Comparison of ENCODE assay signal across 9 cellular contexts in genomic region chr16:84836234-84836647, GRCh38. TPM values are rescaled to one million over a fixed set of nuclear protein-coding genes. Genes with fewer than 3 reads are reported as not detected.
A peak's percentile ranks its signal among the peaks of the same experiment; 100 is the strongest.
DNase-seq lines count a peak whose midpoint lies in the region; ATAC-seq and TF ChIP-seq lines count a peak whose summit lies in the region.
"Had no signal": no experiment of that assay in that cellular context is flagged by ENCODE, and none has a peak within 500 bp of the region (broad histone marks: within the 10 kb centered on the region; RNA-seq: fewer than 3 reads in every experiment).

No MANE protein-coding gene starts in this region.

- TF ChIP-seq CTCF in lung (IDR thresholded peaks at IDR 0.05; ENCODE audit: control extremely low read depth, extremely low read depth) (no peak), WERI-Rb-1 (IDR thresholded peaks at IDR 0.05; ENCODE audit: low read depth, low read length) (no peak)

- H3K36me3 ChIP-seq in lung (ENCODE audit: control insufficient read depth in 2 of 2, insufficient read depth in 2 of 2, low read length in 2 of 2) = peaks cover 0 to 5% of the 10 kb centered on the region in 2 donors
- no peaks in the 10 kb centered on the region for H3K36me3 ChIP-seq in WERI-Rb-1

- H3K27ac ChIP-seq in lung (ENCODE audit: low read depth in 1 of 2, low read length in 1 of 2) (peak overlapping the region in 1 of 2 donors; percentile 58), WERI-Rb-1 (no peak overlapping the region)

- H3K27me3 ChIP-seq in lung (ENCODE audit: control insufficient read depth, insufficient read depth) (no peaks in the 10 kb centered on the region), WERI-Rb-1 (ENCODE audit: insufficient read depth, low read depth, severe bottlenecking) (no peaks in the 10 kb centered on the region)

- WGBS in lung, 2 donors = 28 to 32% methylated on average over 16 of the region's 16 CpGs

- peak; percentile 41 for ATAC-seq in lung (ENCODE audit: insufficient read depth, low FRiP score)

- peak; percentile 98 for DNase-seq in LHCN-M2 (ENCODE audit: low read depth)
- DNase-seq in epidermal melanocyte (ENCODE audit: insufficient read length, low spot score) = peak; percentile 85
- DNase-seq in lung (ENCODE audit: low spot score) = peak; percentile 63
- peak; percentile 87 for DNase-seq in ureter (ENCODE audit: low spot score)
- no peak for DNase-seq in WERI-Rb-1
- no peak for DNase-seq in erythroblast (lab: John Stamatoyannopoulos, UW)
- no peak for DNase-seq in mesenteric fat pad (ENCODE audit: low spot score)
- DNase-seq in NCI-H1048 (lab: John Stamatoyannopoulos, UW) = no peak
- DNase-seq: activated CD4-positive, CD25-positive, alpha-beta regulatory T cell had no signal

- TF ChIP-seq POLR2A in erythroblast (IDR thresholded peaks at IDR 0.05; ENCODE audit: low read length) = no peak

- H3K9me3 ChIP-seq in lung (ENCODE audit: control insufficient read depth in 2 of 2, insufficient read depth in 1 of 2, low read length in 1 of 2) (no peaks in the 10 kb centered on the region), WERI-Rb-1 (ENCODE audit: severe bottlenecking) (no peaks in the 10 kb centered on the region)

- no peak overlapping the region for H3K4me3 ChIP-seq in lung
- no peak overlapping the region for H3K4me3 ChIP-seq in WERI-Rb-1 (ENCODE audit: low read depth, low read length)

- H3K4me1 ChIP-seq in lung (ENCODE audit: control insufficient read depth in 2 of 2, insufficient read depth in 2 of 2, low read length in 2 of 2) = peaks cover 0 to 4% of the 10 kb centered on the region in 2 donors

RNA-seq across cellular contexts. Expression of gene CRISPLD2, which starts 16.5 kb away (rescaled TPM):
- total RNA-seq in LHCN-M2 (2014; rRNA removed) (2.6 and 3.0 TPM in 2 replicates), lung (100 to 1,000 TPM in 1 of 2 donors, 10 to 100 TPM in 1; 31.3 to 136 TPM), ureter (192 TPM), mesenteric fat pad (256 TPM)
- polyA plus RNA-seq in LHCN-M2 (2012) = 4.6 TPM
- 10 to 100 TPM; 30.3 to 53.7 TPM for polyA plus RNA-seq in lung

Comparison
In these comparisons a context has a peak if more than half of its experiments do, and no peak if none do; other contexts are left out.
1. DNase-seq: peak in LHCN-M2 (single experiment), epidermal melanocyte (single experiment), lung (single experiment) and ureter (single experiment); none in WERI-Rb-1 (single experiment), erythroblast (0 of 2), mesenteric fat pad (single experiment) and NCI-H1048 (single experiment).